ENCODE assay signal across 11 cellular contexts in the genomic region with DNA sequence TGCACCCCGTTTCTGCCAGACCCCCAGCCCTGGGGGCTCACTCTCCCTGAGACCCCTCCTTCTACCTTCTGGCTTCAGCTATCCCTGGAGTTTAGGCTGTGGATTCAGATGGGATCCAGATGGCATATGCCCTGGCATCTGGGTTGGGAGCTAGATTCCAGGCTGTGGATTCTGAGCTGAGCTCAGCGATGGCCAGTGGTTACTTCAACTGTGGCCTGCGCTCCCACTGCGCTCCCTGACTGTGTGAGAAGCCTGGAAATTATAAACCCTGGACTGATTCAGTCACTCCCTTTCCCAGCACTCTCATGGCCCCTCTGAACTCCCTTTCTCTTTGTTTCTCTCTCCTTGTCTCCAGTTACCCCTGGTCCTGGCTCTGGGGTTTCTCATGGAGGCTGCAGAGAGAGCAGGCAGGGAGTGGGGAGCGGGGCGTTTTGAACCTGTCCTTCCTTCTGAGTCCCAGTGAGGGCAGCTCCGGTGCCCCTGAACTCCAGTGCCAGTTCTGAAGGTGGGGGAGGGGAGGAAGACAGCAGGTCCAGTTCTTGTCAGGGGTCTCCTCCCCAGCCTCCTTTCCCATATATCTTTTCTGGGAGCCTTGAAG. TPM values are rescaled to one million over a fixed set of nuclear protein-coding genes. Genes with fewer than 3 reads are reported as not detected.
DNase-seq lines count a peak whose midpoint lies in the region; ATAC-seq, FAIRE-seq and TF ChIP-seq lines count a peak whose summit lies in the region.
"Had no signal": no experiment of that assay in that cellular context is flagged by ENCODE, and none has a peak within 500 bp of the region (broad histone marks: within the 10 kb centered on the region; RNA-seq: fewer than 3 reads in every experiment).

No MANE protein-coding gene starts in this region.

- H3K4me1 Mint-ChIP-seq in T-helper 17 cell, result peaks cover 13% of the 10 kb centered on the region

- H3K27me3 Mint-ChIP-seq in T-helper 17 cell, result no peaks in the 10 kb centered on the region

- H3K4me3 ChIP-seq in BJ (ENCODE audit: low read depth, low read length) (peak overlapping the region; percentile 80), gastroesophageal sphincter (peak overlapping the region; percentile 62 to 89), retinal pigment epithelial cell (ENCODE audit: low read length) (peak overlapping the region; percentile 48)

- no peak for DNase-seq in BJ (ENCODE audit: low read depth)
- no peak for DNase-seq in T-helper 17 cell
- no peak for DNase-seq in retinal pigment epithelial cell (ENCODE audit: low read depth)
- no peak for DNase-seq in NCI-H2196 (lab: John Stamatoyannopoulos, UW; ENCODE audit: unreplicated experiment)
- DNase-seq in activated T-cell treated with anti-CD3 and anti-CD28 coated beads, Interleukin-2, amount 50 U/mL, for 48 hours, result no peak
- DNase-seq in ACHN, result no peak
- no peak for DNase-seq in HTR-8/SVneo (ENCODE audit: insufficient read length, low spot score)
- DNase-seq: activated CD4-positive, CD25-positive, alpha-beta regulatory T cell; DMS79 treated with DMSO at 0.1 percent for 48 hours; NCI-H510A had no signal

- FAIRE-seq in HTR-8/SVneo (lab: Jason Lieb, UNC), result no peak

- POLR2A ChIA-PET in BJ (lab: Charles Lee), result interaction anchor here (0.5 to 1.3 kb wide), 3 partner anchors 11 to 1089 kb away, joined by 3 to 6 read pairs (median 3); no protein-coding TSS in a partner anchor

- CTCF ChIA-PET in BJ (lab: Yijun Ruan, JAX), result interaction anchor here (1.1 to 11.3 kb wide), 5 partner anchors 11 to 39 kb away, joined by 3 to 259 read pairs (median 13); no protein-coding TSS in a partner anchor

- H3K4me3 Mint-ChIP-seq in T-helper 17 cell, result no peak overlapping the region

- no peaks in the 10 kb centered on the region for H3K36me3 Mint-ChIP-seq in T-helper 17 cell (ENCODE audit: low read depth)

- H3K27me3 ChIP-seq in BJ (ENCODE audit: control insufficient read depth, insufficient read depth, low read length), result no peaks in the 10 kb centered on the region
- H3K27me3 ChIP-seq in gastroesophageal sphincter, result no peaks in the 10 kb centered on the region

- in situ Hi-C loops in ACHN (cut with HindIII; ENCODE audit: low pct_ligation_motif_present, low pct_unique_long_range_greater_than_20kb, low sequenced_read_pairs), result no loop called here

- TF ChIP-seq EP300 in gastroesophageal sphincter (IDR thresholded peaks at IDR 0.05), result no peak

- ATAC-seq in T-helper 17 cell (no peak), gastroesophageal sphincter (no peak)

- peak overlapping the region; percentile 60 for H3K27ac Mint-ChIP-seq in T-helper 17 cell

- peak overlapping the region; percentile 70 to 99 (median 98) for H3K27ac ChIP-seq in gastroesophageal sphincter

- WGBS in gastroesophageal sphincter (ENCODE audit: low coverage in 1 of 2), 2 donors, result 0 to 12% methylated on average over 2 to 5 of the region's 7 CpGs

- peaks cover 20% of the 10 kb centered on the region for H3K36me3 ChIP-seq in BJ (ENCODE audit: control insufficient read depth, insufficient read depth, low read length)
- H3K36me3 ChIP-seq in gastroesophageal sphincter, result peaks cover 0 to 8% of the 10 kb centered on the region in 2 donors

- no peak for TF ChIP-seq CTCF in BJ (IDR thresholded peaks at IDR 0.05; ENCODE audit: insufficient read depth, low read depth, low read length)
- no peak for TF ChIP-seq CTCF in gastroesophageal sphincter (IDR thresholded peaks at IDR 0.05)
- TF ChIP-seq CTCF in retinal pigment epithelial cell (conservative IDR thresholded peaks at IDR 0.05; ENCODE audit: low read depth, low read length), result no peak

- peaks cover 3 to 96% (median 60%) of the 10 kb centered on the region in 3 donors for H3K4me1 ChIP-seq in gastroesophageal sphincter

- H3K9me3 ChIP-seq in T-helper 17 cell (ENCODE audit: control insufficient read depth, low read length, poor library complexity, severe bottlenecking) (no peaks in the 10 kb centered on the region), gastroesophageal sphincter (no peaks in the 10 kb centered on the region)

- peak in 1 of 2 donors; percentile 25 for TF ChIP-seq POLR2A in gastroesophageal sphincter (IDR thresholded peaks at IDR 0.05)

RNA-seq across cellular contexts. Expression of a gene that starts 4.8 kb away (rescaled TPM):
- 50.3 and 85.7 TPM in 2 replicates for polyA plus RNA-seq in BJ (2011; rRNA removed)
- polyA minus RNA-seq in BJ (2011; rRNA and poly(A)+ RNA removed), result 92.9 and 102 TPM in 2 replicates
- total RNA-seq in T-helper 17 cell (under 1 TPM in 1 of 2 donors, not detected in 1; 0.17 TPM), gastroesophageal sphincter (100 to 1,000 TPM in 1 of 4 donors, 10 to 100 TPM in 3; 52.5 to 169 (median 84.4) TPM)

RNA-seq across cellular contexts. Expression of a gene that starts 40.8 kb away (rescaled TPM):
- 0.56 and 1.5 TPM in 2 replicates for polyA plus RNA-seq in BJ (2011; rRNA removed)
- 0.46 and 0.90 TPM in 2 replicates for polyA minus RNA-seq in BJ (2011; rRNA and poly(A)+ RNA removed)
- total RNA-seq in T-helper 17 cell (not detected), gastroesophageal sphincter (1 to 10 TPM; 1.8 to 2.8 (median 2.3) TPM)

Comparison
In these comparisons a context has a peak if more than half of its experiments do, and no peak if none do; other contexts are left out.
1. RNA of a gene that starts 4.8 kb away (total RNA-seq): 52.5 to 169 TPM in gastroesophageal sphincter; 0.17 TPM in T-helper 17 cell; every median in the first group is over 10 times any median in the second.
2. Peak in every context shown above with its lines, with median percentiles within 50 percentile points of each other: H3K4me3 ChIP-seq.